Comparison of ENCODE assay signal across 1 cellular context in genomic region chr1:208599063-208599462, GRCh38.
TF ChIP-seq lines count a peak whose summit lies in the region.

No MANE protein-coding gene starts in this region.

TF ChIP-seq in GM23338, 12 proteins besides CTCF, POLR2A, EP300 and RAD21 (continued from another document):
- TF ChIP-seq, protein P1, sequence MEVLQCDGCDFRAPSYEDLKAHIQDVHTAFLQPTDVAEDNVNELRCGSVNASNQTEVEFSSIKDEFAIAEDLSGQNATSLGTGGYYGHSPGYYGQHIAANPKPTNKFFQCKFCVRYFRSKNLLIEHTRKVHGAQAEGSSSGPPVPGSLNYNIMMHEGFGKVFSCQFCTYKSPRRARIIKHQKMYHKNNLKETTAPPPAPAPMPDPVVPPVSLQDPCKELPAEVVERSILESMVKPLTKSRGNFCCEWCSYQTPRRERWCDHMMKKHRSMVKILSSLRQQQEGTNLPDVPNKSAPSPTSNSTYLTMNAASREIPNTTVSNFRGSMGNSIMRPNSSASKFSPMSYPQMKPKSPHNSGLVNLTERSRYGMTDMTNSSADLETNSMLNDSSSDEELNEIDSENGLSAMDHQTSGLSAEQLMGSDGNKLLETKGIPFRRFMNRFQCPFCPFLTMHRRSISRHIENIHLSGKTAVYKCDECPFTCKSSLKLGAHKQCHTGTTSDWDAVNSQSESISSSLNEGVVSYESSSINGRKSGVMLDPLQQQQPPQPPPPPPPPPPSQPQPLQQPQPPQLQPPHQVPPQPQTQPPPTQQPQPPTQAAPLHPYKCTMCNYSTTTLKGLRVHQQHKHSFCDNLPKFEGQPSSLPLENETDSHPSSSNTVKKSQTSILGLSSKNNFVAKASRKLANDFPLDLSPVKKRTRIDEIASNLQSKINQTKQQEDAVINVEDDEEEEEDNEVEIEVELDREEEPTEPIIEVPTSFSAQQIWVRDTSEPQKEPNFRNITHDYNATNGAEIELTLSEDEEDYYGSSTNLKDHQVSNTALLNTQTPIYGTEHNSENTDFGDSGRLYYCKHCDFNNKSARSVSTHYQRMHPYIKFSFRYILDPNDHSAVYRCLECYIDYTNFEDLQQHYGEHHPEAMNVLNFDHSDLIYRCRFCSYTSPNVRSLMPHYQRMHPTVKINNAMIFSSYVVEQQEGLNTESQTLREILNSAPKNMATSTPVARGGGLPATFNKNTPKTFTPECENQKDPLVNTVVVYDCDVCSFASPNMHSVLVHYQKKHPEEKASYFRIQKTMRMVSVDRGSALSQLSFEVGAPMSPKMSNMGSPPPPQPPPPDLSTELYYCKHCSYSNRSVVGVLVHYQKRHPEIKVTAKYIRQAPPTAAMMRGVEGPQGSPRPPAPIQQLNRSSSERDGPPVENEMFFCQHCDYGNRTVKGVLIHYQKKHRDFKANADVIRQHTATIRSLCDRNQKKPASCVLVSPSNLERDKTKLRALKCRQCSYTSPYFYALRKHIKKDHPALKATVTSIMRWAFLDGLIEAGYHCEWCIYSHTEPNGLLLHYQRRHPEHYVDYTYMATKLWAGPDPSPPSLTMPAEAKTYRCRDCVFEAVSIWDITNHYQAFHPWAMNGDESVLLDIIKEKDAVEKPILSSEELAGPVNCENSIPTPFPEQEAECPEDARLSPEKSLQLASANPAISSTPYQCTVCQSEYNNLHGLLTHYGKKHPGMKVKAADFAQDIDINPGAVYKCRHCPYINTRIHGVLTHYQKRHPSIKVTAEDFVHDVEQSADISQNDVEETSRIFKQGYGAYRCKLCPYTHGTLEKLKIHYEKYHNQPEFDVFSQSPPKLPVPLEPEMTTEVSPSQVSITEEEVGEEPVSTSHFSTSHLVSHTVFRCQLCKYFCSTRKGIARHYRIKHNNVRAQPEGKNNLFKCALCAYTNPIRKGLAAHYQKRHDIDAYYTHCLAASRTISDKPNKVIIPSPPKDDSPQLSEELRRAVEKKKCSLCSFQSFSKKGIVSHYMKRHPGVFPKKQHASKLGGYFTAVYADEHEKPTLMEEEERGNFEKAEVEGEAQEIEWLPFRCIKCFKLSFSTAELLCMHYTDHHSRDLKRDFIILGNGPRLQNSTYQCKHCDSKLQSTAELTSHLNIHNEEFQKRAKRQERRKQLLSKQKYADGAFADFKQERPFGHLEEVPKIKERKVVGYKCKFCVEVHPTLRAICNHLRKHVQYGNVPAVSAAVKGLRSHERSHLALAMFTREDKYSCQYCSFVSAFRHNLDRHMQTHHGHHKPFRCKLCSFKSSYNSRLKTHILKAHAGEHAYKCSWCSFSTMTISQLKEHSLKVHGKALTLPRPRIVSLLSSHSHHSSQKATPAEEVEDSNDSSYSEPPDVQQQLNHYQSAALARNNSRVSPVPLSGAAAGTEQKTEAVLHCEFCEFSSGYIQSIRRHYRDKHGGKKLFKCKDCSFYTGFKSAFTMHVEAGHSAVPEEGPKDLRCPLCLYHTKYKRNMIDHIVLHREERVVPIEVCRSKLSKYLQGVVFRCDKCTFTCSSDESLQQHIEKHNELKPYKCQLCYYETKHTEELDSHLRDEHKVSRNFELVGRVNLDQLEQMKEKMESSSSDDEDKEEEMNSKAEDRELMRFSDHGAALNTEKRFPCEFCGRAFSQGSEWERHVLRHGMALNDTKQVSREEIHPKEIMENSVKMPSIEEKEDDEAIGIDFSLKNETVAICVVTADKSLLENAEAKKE (CRISPR knock-in tag; IDR thresholded peaks at IDR 0.05) = no peak
- no peak for TF ChIP-seq ETS1 (IDR thresholded peaks at IDR 0.05)
- no peak for TF ChIP-seq EZH2 (IDR thresholded peaks at IDR 0.05; ENCODE audit: low read depth, unreplicated experiment)
- no peak for TF ChIP-seq EZH2phosphoT487 (IDR thresholded peaks at IDR 0.05; ENCODE audit: unreplicated experiment)
- TF ChIP-seq ZNF331 (CRISPR knock-in tag; IDR thresholded peaks at IDR 0.05; ENCODE audit: low read depth) = no peak
